In genomic region chr6:148443798-148444560, GRCh38 we compare ENCODE assay signal across 25 cellular contexts.
DNase-seq lines count a peak whose midpoint lies in the region; ATAC-seq and TF ChIP-seq lines count a peak whose summit lies in the region.
"Had no signal": no experiment of that assay in that cellular context is flagged by ENCODE, and none has a peak within 500 bp of the region (broad histone marks: within the 10 kb centered on the region; RNA-seq: fewer than 3 reads in every experiment).

No MANE protein-coding gene starts in this region.

- POLR2A ChIA-PET in SK-N-SH (lab: Yijun Ruan, JAX): no interaction called here

- H3K9ac ChIP-seq in SK-N-SH (no peak overlapping the region), endodermal cell (ENCODE audit: extremely low read depth, low read length, poor library complexity, severe bottlenecking) (no peak overlapping the region)

- H3K27me3 ChIP-seq in GM23338 (ENCODE audit: insufficient read depth) (no peaks in the 10 kb centered on the region), SK-N-SH (ENCODE audit: insufficient read depth) (no peaks in the 10 kb centered on the region), endodermal cell (ENCODE audit: control insufficient read depth, insufficient read depth, low read length, poor library complexity, severe bottlenecking) (no peaks in the 10 kb centered on the region)
- H3K27me3 ChIP-seq: breast epithelium had no signal

- no peak overlapping the region for H3K4me3 Mint-ChIP-seq in GM23338
- H3K4me3 Mint-ChIP-seq in endodermal cell: no peak overlapping the region
- H3K4me3 Mint-ChIP-seq in mesothelial cell of epicardium: no peak overlapping the region
- H3K4me3 Mint-ChIP-seq in natural killer cell treated with Interleukin-12 subunit alpha and Interleukin-12 subunit beta and Interleukin-15 and Interleukin-18, amount 100 ng/mL, for 72 hours: no peak overlapping the region
- H3K4me3 Mint-ChIP-seq: activated CD4-positive, alpha-beta T cell treated with anti-CD3 and anti-CD28 coated beads for 36 hours; activated CD8-positive, alpha-beta T cell treated with anti-CD3 and anti-CD28 coated beads for 36 hours; activated T-helper 17 cell treated with anti-CD3 and anti-CD28 coated beads, Interleukin-2, amount 50 U/mL, for 72 hours; HFFc6; natural killer cell; stimulated activated naive B cell treated with anti-CD40 and anti-IgM and Interleukin-4, amounts not matched to agents 10 μg/mL and 1 μg/mL and 100 μg/mL, for 72 hours had no signal

- no peaks in the 10 kb centered on the region for H3K9me3 Mint-ChIP-seq in GM23338
- H3K9me3 Mint-ChIP-seq in endodermal cell: no peaks in the 10 kb centered on the region
- no peaks in the 10 kb centered on the region for H3K9me3 Mint-ChIP-seq in mesothelial cell of epicardium
- no peaks in the 10 kb centered on the region for H3K9me3 Mint-ChIP-seq in natural killer cell treated with Interleukin-12 subunit alpha and Interleukin-12 subunit beta and Interleukin-15 and Interleukin-18, amount 100 ng/mL, for 72 hours
- H3K9me3 Mint-ChIP-seq: activated CD8-positive, alpha-beta T cell treated with anti-CD3 and anti-CD28 coated beads for 36 hours; activated T-helper 17 cell treated with anti-CD3 and anti-CD28 coated beads, Interleukin-2, amount 50 U/mL, for 72 hours; HFFc6; natural killer cell; stimulated activated naive B cell treated with anti-CD40 and anti-IgM and Interleukin-4, amounts not matched to agents 10 μg/mL and 1 μg/mL and 100 μg/mL, for 72 hours had no signal

- TF ChIP-seq CTCF in GM23338 (conservative IDR thresholded peaks at IDR 0.05; ENCODE audit: low read depth in 2 of 2) (no peak), SK-N-SH (IDR thresholded peaks at IDR 0.05) (no peak), endodermal cell (conservative IDR thresholded peaks at IDR 0.05) (no peak), mesothelial cell of epicardium (IDR thresholded peaks at IDR 0.05; ENCODE audit: unreplicated experiment) (no peak)

- TF ChIP-seq EP300 in SK-N-SH (IDR thresholded peaks at IDR 0.05; ENCODE audit: borderline replicate concordance in 1 of 2, low read depth in 1 of 2, low read length in 1 of 2): no peak

- no peak for TF ChIP-seq RAD21 in SK-N-SH (IDR thresholded peaks at IDR 0.05; ENCODE audit: low read length)

- H4K20me1 ChIP-seq in GM23338 (replicated peaks; ENCODE audit: insufficient read depth) (no peaks in the 10 kb centered on the region), SK-N-SH (ENCODE audit: insufficient read depth) (no peaks in the 10 kb centered on the region)

- H3K4me1 ChIP-seq in GM23338 (ENCODE audit: insufficient read depth) (peaks cover 45% of the 10 kb centered on the region), SK-N-SH (ENCODE audit: control insufficient read depth in 1 of 2, insufficient read depth in 2 of 2, low read depth in 1 of 2, low read length in 1 of 2) (peaks cover 2 to 30% of the 10 kb centered on the region in 2 experiments; a peak in 3 of 4 replicates), endodermal cell (ENCODE audit: control insufficient read depth, insufficient read depth, low read length) (no peaks in the 10 kb centered on the region)
- H3K4me1 ChIP-seq: breast epithelium had no signal

- peak overlapping the region; percentile 38 for H3K4me2 ChIP-seq in GM23338
- peak overlapping the region; percentile 48; the same call in 1 of the 2 replicates for H3K4me2 ChIP-seq in SK-N-SH

- H3K9me2 ChIP-seq in GM23338 (ENCODE audit: insufficient read depth) (no peaks in the 10 kb centered on the region), SK-N-SH (no peaks in the 10 kb centered on the region)

- H3F3A ChIP-seq in GM23338 (replicated peaks; ENCODE audit: low read depth) (no peaks in the 10 kb centered on the region), SK-N-SH (replicated peaks; ENCODE audit: insufficient read depth) (peaks cover 41% of the 10 kb centered on the region)

- H2AFZ ChIP-seq in GM23338 (no peak overlapping the region), SK-N-SH (ENCODE audit: low read depth) (no peak overlapping the region)

- H3K27ac Mint-ChIP-seq in GM23338: no peak overlapping the region
- H3K27ac Mint-ChIP-seq in endodermal cell: no peak overlapping the region
- H3K27ac Mint-ChIP-seq in mesothelial cell of epicardium: peak overlapping the region; percentile 45
- H3K27ac Mint-ChIP-seq in natural killer cell treated with Interleukin-12 subunit alpha and Interleukin-12 subunit beta and Interleukin-15 and Interleukin-18, amount 100 ng/mL, for 72 hours: no peak overlapping the region
- H3K27ac Mint-ChIP-seq: activated CD4-positive, alpha-beta T cell treated with anti-CD3 and anti-CD28 coated beads for 36 hours; activated CD8-positive, alpha-beta T cell treated with anti-CD3 and anti-CD28 coated beads for 36 hours; activated T-helper 17 cell treated with anti-CD3 and anti-CD28 coated beads, Interleukin-2, amount 50 U/mL, for 72 hours; HFFc6; natural killer cell; stimulated activated naive B cell treated with anti-CD40 and anti-IgM and Interleukin-4, amounts not matched to agents 10 μg/mL and 1 μg/mL and 100 μg/mL, for 72 hours had no signal

- peaks cover 5% of the 10 kb centered on the region for H3K27me3 Mint-ChIP-seq in GM23338 (ENCODE audit: insufficient read depth, low read depth, poor library complexity)
- H3K27me3 Mint-ChIP-seq in endodermal cell (ENCODE audit: insufficient read depth): no peaks in the 10 kb centered on the region
- H3K27me3 Mint-ChIP-seq in mesothelial cell of epicardium (ENCODE audit: low read depth): no peaks in the 10 kb centered on the region
- peaks cover 26 to 36% of the 10 kb centered on the region in 2 donors for H3K27me3 Mint-ChIP-seq in natural killer cell treated with Interleukin-12 subunit alpha and Interleukin-12 subunit beta and Interleukin-15 and Interleukin-18, amount 100 ng/mL, for 72 hours

- CTCF ChIA-PET in SK-N-SH (lab: Yijun Ruan, JAX): no interaction called here

- H3K9me3 ChIP-seq in SK-N-SH (no peaks in the 10 kb centered on the region), endodermal cell (ENCODE audit: control insufficient read depth, low read length) (no peaks in the 10 kb centered on the region)
- H3K9me3 ChIP-seq: breast epithelium, mucosa of descending colon had no signal

- no peaks in the 10 kb centered on the region for H3K79me2 ChIP-seq in GM23338 (replicated peaks; ENCODE audit: insufficient read depth)
- peaks cover 23% of the 10 kb centered on the region; the same call in 1 of the 2 replicates for H3K79me2 ChIP-seq in SK-N-SH (ENCODE audit: insufficient read depth)

- H3K36me3 ChIP-seq in GM23338 (ENCODE audit: insufficient read depth): no peaks in the 10 kb centered on the region
- peaks cover 3 to 14% of the 10 kb centered on the region in 2 experiments for H3K36me3 ChIP-seq in SK-N-SH (replicated peaks in 1 of 2; ENCODE audit: control insufficient read depth in 1 of 2, insufficient read depth in 2 of 2, low read length in 1 of 2)
- no peaks in the 10 kb centered on the region for H3K36me3 ChIP-seq in endodermal cell (ENCODE audit: control insufficient read depth, insufficient read depth, low read length)
- H3K36me3 ChIP-seq: breast epithelium had no signal

- H3K4me1 Mint-ChIP-seq in GM23338: peaks cover 63% of the 10 kb centered on the region
- H3K4me1 Mint-ChIP-seq in endodermal cell: peaks cover 34% of the 10 kb centered on the region
- H3K4me1 Mint-ChIP-seq in mesothelial cell of epicardium: peaks cover 52% of the 10 kb centered on the region
- peaks cover 0 to 11% of the 10 kb centered on the region in 2 donors for H3K4me1 Mint-ChIP-seq in natural killer cell treated with Interleukin-12 subunit alpha and Interleukin-12 subunit beta and Interleukin-15 and Interleukin-18, amount 100 ng/mL, for 72 hours (ENCODE audit: low read depth in 2 of 2)

- DNase-seq in GM23338 (ENCODE audit: low spot score) (peak; percentile 54), SK-N-SH (no peak), endodermal cell (peak; percentile 49), mesothelial cell of epicardium (ENCODE audit: low spot score in 2 of 2, unreplicated experiment in 2 of 2) (no peak), OCI-M1 (lab: John Stamatoyannopoulos, UW) (no peak), COR-L47 (lab: John Stamatoyannopoulos, UW) (no peak)
- no peak for DNase-seq in natural killer cell treated with Interleukin-12 subunit alpha and Interleukin-12 subunit beta and Interleukin-15 and Interleukin-18, amount 100 ng/mL, for 72 hours (ENCODE audit: low spot score)
- DNase-seq: activated CD4-positive, alpha-beta T cell treated with anti-CD3 and anti-CD28 coated beads for 36 hours; activated CD8-positive, alpha-beta T cell treated with anti-CD3 and anti-CD28 coated beads for 36 hours; activated naive CD4-positive, alpha-beta T cell treated with anti-CD3 and anti-CD28 coated beads, Interleukin-2, amount 50 U/mL, for 16 hours; DMS79 treated with DMSO at 0.1 percent for 48 hours; HFFc6; mucosa of descending colon; natural killer cell; NCI-H1930; NCI-H2171 treated with DMSO at 0.1 percent for 48 hours; NCI-H524; occipital lobe; PC-3; stimulated activated naive B cell treated with anti-CD40 and anti-IgM and Interleukin-4, amounts not matched to agents 10 μg/mL and 1 μg/mL and 100 μg/mL, for 72 hours; substantia nigra had no signal

- H3K27ac ChIP-seq in GM23338 (ENCODE audit: low read depth) (peak overlapping the region; percentile 36; the same call in 1 of the 2 replicates), SK-N-SH (ENCODE audit: low read depth in 2 of 2, low read length in 1 of 2) (peak overlapping the region; percentile 53 to 74), endodermal cell (ENCODE audit: low read depth, low read length) (no peak overlapping the region)

- ATAC-seq in GM23338 (peak; percentile 63), GM21576 (IDR thresholded peaks at IDR 0.05; ENCODE audit: unreplicated experiment) (no peak)
- ATAC-seq in natural killer cell treated with Interleukin-12 subunit alpha and Interleukin-12 subunit beta and Interleukin-15 and Interleukin-18, amount 100 ng/mL, for 72 hours: no peak
- ATAC-seq: activated CD4-positive, alpha-beta T cell treated with anti-CD3 and anti-CD28 coated beads for 36 hours; activated CD8-positive, alpha-beta T cell treated with anti-CD3 and anti-CD28 coated beads for 36 hours; activated T-helper 17 cell treated with anti-CD3 and anti-CD28 coated beads, Interleukin-2, amount 50 U/mL, for 72 hours; mucosa of descending colon; natural killer cell; PC-3; Right ventricle myocardium inferior; stimulated activated naive B cell treated with anti-CD40 and anti-IgM and Interleukin-4, amounts not matched to agents 10 μg/mL and 1 μg/mL and 100 μg/mL, for 72 hours had no signal

- WGBS in SK-N-SH (ENCODE audit: low lambda C conversion rate): 53% methylated on average over 7 of the region's 7 CpGs
- WGBS in endodermal cell (ENCODE audit: insufficient coverage in 1 of 2, insufficient read length in 1 of 2), 2 experiments: 88 to 89% methylated on average over 6 to 7 of the region's 7 CpGs

- H3K36me3 Mint-ChIP-seq in GM23338 (ENCODE audit: low read depth) (no peaks in the 10 kb centered on the region; the same call in 1 of the 3 replicates), endodermal cell (ENCODE audit: low read depth) (no peaks in the 10 kb centered on the region), mesothelial cell of epicardium (peaks cover 5% of the 10 kb centered on the region)
- no peaks in the 10 kb centered on the region for H3K36me3 Mint-ChIP-seq in natural killer cell treated with Interleukin-12 subunit alpha and Interleukin-12 subunit beta and Interleukin-15 and Interleukin-18, amount 100 ng/mL, for 72 hours
- H3K36me3 Mint-ChIP-seq: natural killer cell; stimulated activated naive B cell treated with anti-CD40 and anti-IgM and Interleukin-4, amounts not matched to agents 10 μg/mL and 1 μg/mL and 100 μg/mL, for 72 hours had no signal

- H3K4me3 ChIP-seq in GM23338 (no peak overlapping the region), SK-N-SH (ENCODE audit: low read depth in 2 of 2, low read length in 1 of 2) (no peak overlapping the region), endodermal cell (ENCODE audit: low read length) (no peak overlapping the region)
- H3K4me3 ChIP-seq: breast epithelium, mucosa of descending colon had no signal

Comparison
In these comparisons a context has a peak if more than half of its experiments do, and no peak if none do; other contexts are left out.
1. DNase-seq: peak in GM23338 (single experiment) and endodermal cell (single experiment); none in SK-N-SH (single experiment), mesothelial cell of epicardium (0 of 2), OCI-M1 (single experiment), COR-L47 (single experiment) and natural killer cell treated with Interleukin-12 subunit alpha and Interleukin-12 subunit beta and Interleukin-15 and Interleukin-18, amount 100 ng/mL, for 72 hours (single experiment).